ENCODE assay signal across 21 cellular contexts in genomic region chr14:37695836-37696235, GRCh38.
DNase-seq lines count a peak whose midpoint lies in the region; ATAC-seq and TF ChIP-seq lines count a peak whose summit lies in the region.
"Had no signal": no experiment of that assay in that cellular context is flagged by ENCODE, and none has a peak within 500 bp of the region (broad histone marks: within the 10 kb centered on the region; RNA-seq: fewer than 3 reads in every experiment).

No MANE protein-coding gene starts in this region.

- H4K91ac ChIP-seq in IMR-90 (ENCODE audit: insufficient read depth, low read depth, low read length) = no peak overlapping the region

- no peak overlapping the region for H3K9ac ChIP-seq in IMR-90 (ENCODE audit: low read depth, low read length)
- H3K9ac ChIP-seq: BLaER1 had no signal

- H3K4ac ChIP-seq in IMR-90 (ENCODE audit: low read depth, low read length) = no peak overlapping the region

- intact Hi-C loops in IMR-90 (cut with micrococcal nuclease) = no loop called here

- H3K14ac ChIP-seq in IMR-90 (replicated peaks; ENCODE audit: low read depth, low read length) = no peak overlapping the region

- no peak overlapping the region for H2BK5ac ChIP-seq in IMR-90 (ENCODE audit: low read depth, low read length, poor library complexity, severe bottlenecking)

- no peak overlapping the region for H3K56ac ChIP-seq in IMR-90 (ENCODE audit: extremely low read depth, insufficient read depth, low read length)

- H3K36me3 ChIP-seq in IMR-90 (ENCODE audit: control insufficient read depth, insufficient read depth, low read length) (no peaks in the 10 kb centered on the region), H7 (replicated peaks; ENCODE audit: control insufficient read depth, insufficient read depth, low read length) (no peaks in the 10 kb centered on the region)
- H3K36me3 ChIP-seq: BLaER1, SJCRH30 had no signal

- H3K9me1 ChIP-seq in IMR-90 (ENCODE audit: insufficient read depth, low read length) = 0 out of 2 replicates have a peak, but pooled peaks cover 4% of the 10 kb centered on the region

- WGBS in IMR-90 (ENCODE audit: extremely low coverage in 2 of 2, insufficient read length in 1 of 2), 2 experiments = no CpG with 5 or more reads among the region's 1 CpG

- no peak overlapping the region for H3K27ac ChIP-seq in IMR-90 (ENCODE audit: insufficient read depth, low read length)
- H3K27ac ChIP-seq: BLaER1, SJCRH30 had no signal

- H3K27me3 ChIP-seq in IMR-90 (ENCODE audit: control insufficient read depth, insufficient read depth, low read length) (no peaks in the 10 kb centered on the region), H7 (ENCODE audit: control insufficient read depth, insufficient read depth, low read length) (no peaks in the 10 kb centered on the region)
- H3K27me3 ChIP-seq: BLaER1, SJCRH30 had no signal

- H2BK15ac ChIP-seq in IMR-90 (ENCODE audit: low read depth, low read length) = no peak overlapping the region

- H2BK20ac ChIP-seq in IMR-90 (ENCODE audit: low read depth, low read length) = no peak overlapping the region

- H3K4me2 ChIP-seq in IMR-90 (ENCODE audit: low read depth, low read length) = no peak overlapping the region
- H3K4me2 ChIP-seq: BLaER1 had no signal

- peak; percentile 48 for DNase-seq in IMR-90
- peak; percentile 46 for DNase-seq in astrocyte of the spinal cord (ENCODE audit: low read depth, low spot score)
- DNase-seq in kidney tubule cell (ENCODE audit: low spot score) = peak; percentile 62
- no peak for DNase-seq in DMS53 (lab: John Stamatoyannopoulos, UW)
- DNase-seq in H7 = no peak
- no peak for DNase-seq in stimulated activated naive CD4-positive, alpha-beta T cell (lab: John Stamatoyannopoulos, UW)
- DNase-seq: CD4-positive, CD25-positive, alpha-beta regulatory T cell; GDM1; KG1; MM.1S; NCI-H2029; NCI-H446 treated with DMSO at 0.1 percent for 48 hours; NCI-H526; NCI-H82; NK-92 treated with Interleukin-12 subunit alpha and Interleukin-12 subunit beta, amount 100 ng/mL, for 24 hours; PC-3; SJCRH30 had no signal

- H3K9me3 ChIP-seq in IMR-90 (ENCODE audit: control insufficient read depth, insufficient read depth, low read length) = no peaks in the 10 kb centered on the region; the same call in 1 of the 2 replicates
- H3K9me3 ChIP-seq: SJCRH30 had no signal

- TF ChIP-seq CTCF in IMR-90 (conservative IDR thresholded peaks at IDR 0.05; ENCODE audit: low read depth, low read length) (no peak), astrocyte of the spinal cord (IDR thresholded peaks at IDR 0.05; ENCODE audit: low read depth, low read length) (no peak)

- dilution Hi-C loops in IMR-90 (cut with HindIII; ENCODE audit: low sequenced_read_pairs, unreplicated experiment) = no loop called here

- no peak overlapping the region for H3K23ac ChIP-seq in IMR-90 (ENCODE audit: low read depth, low read length)

- no peak for TF ChIP-seq RAD21 in IMR-90 (IDR thresholded peaks at IDR 0.05; ENCODE audit: low read length)

- no peak overlapping the region for H2BK120ac ChIP-seq in IMR-90 (ENCODE audit: low read depth, low read length)

- H3K4me1 ChIP-seq in IMR-90 (ENCODE audit: control insufficient read depth, insufficient read depth, low read length) = no peaks in the 10 kb centered on the region
- H3K4me1 ChIP-seq: BLaER1 had no signal

- no peak for TF ChIP-seq POLR2A in IMR-90 (IDR thresholded peaks at IDR 0.05; ENCODE audit: low read depth, low read length)

- ATAC-seq in IMR-90 (ENCODE audit: low read depth) = no peak
- no peak for ATAC-seq in GM18868 (IDR thresholded peaks at IDR 0.05; ENCODE audit: unreplicated experiment)
- ATAC-seq: GM12878, PC-3, Right ventricle myocardium inferior had no signal

- H2AK5ac ChIP-seq in IMR-90 (ENCODE audit: low read depth, low read length) = no peak overlapping the region

- H2AFZ ChIP-seq in IMR-90 (replicated peaks; ENCODE audit: low read length, poor library complexity) = no peak overlapping the region

- no peak overlapping the region for H3K18ac ChIP-seq in IMR-90 (ENCODE audit: low read depth, low read length)

- CTCF ChIA-PET in IMR-90 (lab: Yijun Ruan, JAX) = no interaction called here

- H4K20me1 ChIP-seq in IMR-90 (ENCODE audit: insufficient read depth, low read length) = no peaks in the 10 kb centered on the region
- H4K20me1 ChIP-seq: BLaER1 had no signal

- H3K79me1 ChIP-seq in IMR-90 (ENCODE audit: low read depth in 1 of 2, low read length in 2 of 2) = no peaks in the 10 kb centered on the region

- no peak overlapping the region for H4K5ac ChIP-seq in IMR-90 (ENCODE audit: low read depth, low read length)

- H3K4me3 ChIP-seq in IMR-90 (ENCODE audit: insufficient read depth, low read depth, low read length) = no peak overlapping the region
- H3K4me3 ChIP-seq in astrocyte of the spinal cord (ENCODE audit: low read depth, low read length) = no peak overlapping the region
- no peak overlapping the region for H3K4me3 ChIP-seq in H7 (ENCODE audit: insufficient read depth, low read depth, low read length)
- H3K4me3 ChIP-seq: BLaER1, GM12878, SJCRH30 had no signal

- no peak overlapping the region for H4K8ac ChIP-seq in IMR-90 (ENCODE audit: low read depth in 2 of 2, low read length in 2 of 2)

- in situ Hi-C loops in IMR-90 (cut with MboI; ENCODE audit: low sequenced_read_pairs) = no loop called here
- in situ Hi-C loops in astrocyte of the spinal cord (cut with HindIII; ENCODE audit: low sequenced_read_pairs) = no loop called here

- POLR2A ChIA-PET in IMR-90 (lab: Charles Lee; ENCODE audit: unreplicated experiment) = no interaction called here

- no TSS peak for BruUV-seq in IMR-90 (replicated peaks; lab: Mats Ljungman, UMichigan)

- H2AK9ac ChIP-seq in IMR-90 (replicated peaks; ENCODE audit: low read depth, low read length, poor library complexity) = no peak overlapping the region

TF ChIP-seq in IMR-90, 13 proteins besides CTCF, POLR2A, EP300 and RAD21:
- TF ChIP-seq MXI1 (IDR thresholded peaks at IDR 0.05; ENCODE audit: borderline replicate concordance, low read depth, low read length) = no peak
- TF ChIP-seq CEBPB (IDR thresholded peaks at IDR 0.05; ENCODE audit: low read depth, low read length) = no peak
- TF ChIP-seq USF2 (IDR thresholded peaks at IDR 0.05; ENCODE audit: low read depth, low read length) = no peak
- no peak for TF ChIP-seq BHLHE40 (IDR thresholded peaks at IDR 0.05; ENCODE audit: low read depth, low read length)
- TF ChIP-seq ELK1 (IDR thresholded peaks at IDR 0.05; ENCODE audit: borderline replicate concordance, low read depth, low read length) = no peak
- TF ChIP-seq NFE2L2 (IDR thresholded peaks at IDR 0.05; ENCODE audit: low read depth, low read length) = no peak
- TF ChIP-seq MAFK (IDR thresholded peaks at IDR 0.05; ENCODE audit: low read depth, low read length) = no peak
- no peak for TF ChIP-seq CHD1 (IDR thresholded peaks at IDR 0.05; ENCODE audit: low read depth, low read length)
- no peak for TF ChIP-seq FOS (IDR thresholded peaks at IDR 0.05; ENCODE audit: low read depth, low read length)
- TF ChIP-seq RFX5 (IDR thresholded peaks at IDR 0.05; ENCODE audit: low read depth, low read length) = no peak
- TF ChIP-seq MAZ (IDR thresholded peaks at IDR 0.05; ENCODE audit: borderline replicate concordance, low read depth, low read length) = no peak
- TF ChIP-seq SMC3 (IDR thresholded peaks at IDR 0.05; ENCODE audit: low read depth, low read length) = no peak
- no peak for TF ChIP-seq RCOR1 (IDR thresholded peaks at IDR 0.05; ENCODE audit: insufficient replicate concordance, low read length)

Comparison
In these comparisons a context has a peak if more than half of its experiments do, and no peak if none do; other contexts are left out.
1. DNase-seq: peak in IMR-90 (single experiment), astrocyte of the spinal cord (single experiment) and kidney tubule cell (single experiment); none in DMS53 (single experiment), H7 (single experiment) and stimulated activated naive CD4-positive, alpha-beta T cell (0 of 6).